ENCODE assay signal across 8 cellular contexts in the genomic region with DNA sequence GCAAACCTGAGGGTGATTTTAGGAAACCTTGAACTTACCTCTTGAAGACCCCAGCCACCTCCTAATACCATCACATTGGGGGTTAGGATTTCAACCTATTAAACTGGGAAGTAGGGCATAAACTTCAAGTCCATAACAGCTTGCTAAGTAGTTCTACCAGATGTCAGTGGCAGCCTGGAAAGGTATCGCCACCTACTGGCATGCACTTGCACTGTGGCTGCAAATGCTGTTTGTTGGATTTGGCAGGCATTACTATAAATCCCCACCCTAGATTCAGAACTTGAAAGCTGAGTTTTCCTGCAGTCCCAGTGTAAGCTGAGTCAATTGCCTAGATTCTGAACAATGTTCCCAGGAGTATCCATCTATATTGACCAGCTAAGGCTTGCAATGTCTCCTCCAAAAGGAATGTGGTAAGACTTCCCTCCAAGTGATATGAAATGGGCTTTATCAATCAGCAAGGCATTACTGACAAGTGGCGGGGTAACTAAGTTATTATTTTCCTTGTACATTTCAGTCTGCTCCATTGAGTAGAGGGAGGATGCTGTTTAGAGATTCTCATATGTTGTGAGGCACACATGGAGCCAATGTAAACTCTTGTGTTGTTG.
A peak's percentile ranks its signal among the peaks of the same experiment; 100 is the strongest.
DNase-seq lines count a peak whose midpoint lies in the region; ATAC-seq and TF ChIP-seq lines count a peak whose summit lies in the region.

No MANE protein-coding gene starts in this region.

- in situ Hi-C loops in Panc1 (cut with HindIII; ENCODE audit: low pct_unique_long_range_greater_than_20kb, low sequenced_read_pairs) = no loop called here

- H3K4me1 ChIP-seq in DND-41 (ENCODE audit: insufficient read depth, low read length) (peaks cover 52% of the 10 kb centered on the region), Panc1 (ENCODE audit: control insufficient read depth, insufficient read depth, low read length) (no peaks in the 10 kb centered on the region), sigmoid colon (no peaks in the 10 kb centered on the region)

- H3K4me2 ChIP-seq in DND-41 (ENCODE audit: insufficient read depth, low read length) = no peak overlapping the region

- H3K36me3 ChIP-seq in DND-41 (ENCODE audit: insufficient read depth, low read length) (no peaks in the 10 kb centered on the region), Panc1 (ENCODE audit: control insufficient read depth, insufficient read depth, low read length) (no peaks in the 10 kb centered on the region), sigmoid colon (no peaks in the 10 kb centered on the region)

- H4K20me1 ChIP-seq in DND-41 (ENCODE audit: insufficient read depth, low read length) = no peaks in the 10 kb centered on the region

- CTCF ChIA-PET in Panc1 (lab: Charles Lee) = interaction anchor here (0.9 kb wide), 1 partner anchor 176 kb away, joined by 3 read pairs; no protein-coding TSS in a partner anchor

- H3K4me3 ChIP-seq in DND-41 (ENCODE audit: low read depth in 1 of 2, low read length in 2 of 2) = no peak overlapping the region
- H3K4me3 ChIP-seq in Panc1 (ENCODE audit: low read depth in 2 of 2, low read length in 2 of 2) = no peak overlapping the region
- H3K4me3 ChIP-seq in retinal pigment epithelial cell (ENCODE audit: low read length) = no peak overlapping the region
- H3K4me3 ChIP-seq in sigmoid colon = no peak overlapping the region

- no peaks in the 10 kb centered on the region for H3K36me3 Mint-ChIP-seq in activated T-helper 17 cell treated with anti-CD3 and anti-CD28 coated beads, Interleukin-2, amount 50 U/mL, for 72 hours (ENCODE audit: low read depth)

- peak; percentile 94 for TF ChIP-seq CTCF in DND-41 (IDR thresholded peaks at IDR 0.05; ENCODE audit: borderline replicate concordance, extremely low read depth, low read length, poor library complexity, severe bottlenecking)
- peak; percentile 86 for TF ChIP-seq CTCF in Panc1 (IDR thresholded peaks at IDR 0.05)
- peak; percentile 87 for TF ChIP-seq CTCF in retinal pigment epithelial cell (conservative IDR thresholded peaks at IDR 0.05; ENCODE audit: low read depth, low read length)
- TF ChIP-seq CTCF in sigmoid colon (IDR thresholded peaks at IDR 0.05) = peak in 2 of 4 experiments; percentile 11 to 27

- POLR2A ChIA-PET in Panc1 (lab: Charles Lee) = no interaction called here

- H3K27me3 ChIP-seq in DND-41 (ENCODE audit: insufficient read depth, low read length, poor library complexity) (no peaks in the 10 kb centered on the region), Panc1 (ENCODE audit: control insufficient read depth, insufficient read depth, low read length) (no peaks in the 10 kb centered on the region), sigmoid colon (no peaks in the 10 kb centered on the region)

- WGBS in sigmoid colon, 2 donors = 68 to 83% methylated on average over 2 of the region's 2 CpGs

- intact Hi-C loops in Panc1 (cut with micrococcal nuclease; ENCODE audit: unreplicated experiment) (loop anchor here (5.0 to 10.0 kb wide), 2 partner anchors 179 to 341 kb away; no protein-coding TSS in a partner anchor), sigmoid colon (cut with DNase I) (no loop called here)

- no peak overlapping the region for H3K27ac Mint-ChIP-seq in activated T-helper 17 cell treated with anti-CD3 and anti-CD28 coated beads, Interleukin-2, amount 50 U/mL, for 72 hours

- H3K4me1 Mint-ChIP-seq in activated T-helper 17 cell treated with anti-CD3 and anti-CD28 coated beads, Interleukin-2, amount 50 U/mL, for 72 hours = no peaks in the 10 kb centered on the region

- TF ChIP-seq POLR2A in sigmoid colon (IDR thresholded peaks at IDR 0.05) = no peak

- no TSS peak for BruUV-seq in Panc1 (replicated peaks; lab: Mats Ljungman, UMichigan)

- DNase-seq in DND-41 = peak; percentile 81
- peak; percentile 35 for DNase-seq in Panc1 (ENCODE audit: low read depth, low spot score)
- peak; percentile 42 for DNase-seq in glomerular endothelial cell (ENCODE audit: extremely low read depth, low read depth, low spot score)
- DNase-seq in retinal pigment epithelial cell (ENCODE audit: low read depth) = no peak
- DNase-seq in sigmoid colon = no peak

- peak; percentile 73 for ATAC-seq in DND-41 (ENCODE audit: insufficient read depth, low read depth)
- peak; percentile 57 for ATAC-seq in HG02763 (IDR thresholded peaks at IDR 0.05; ENCODE audit: unreplicated experiment)
- peak; percentile 42; the same call in 1 of the 2 replicates for ATAC-seq in Panc1
- ATAC-seq in activated T-helper 17 cell treated with anti-CD3 and anti-CD28 coated beads, Interleukin-2, amount 50 U/mL, for 72 hours (replicated peaks) = peak; percentile 64
- ATAC-seq in HG03571 (IDR thresholded peaks at IDR 0.05; ENCODE audit: unreplicated experiment) = no peak

- H3K9me3 ChIP-seq in DND-41 (ENCODE audit: insufficient read depth, low read length, severe bottlenecking) = peaks cover 11% of the 10 kb centered on the region
- no peaks in the 10 kb centered on the region for H3K9me3 ChIP-seq in Panc1 (ENCODE audit: control insufficient read depth, insufficient read depth, low read depth, low read length)
- H3K9me3 ChIP-seq in sigmoid colon = no peaks in the 10 kb centered on the region

- H3K79me2 ChIP-seq in DND-41 (ENCODE audit: insufficient read depth, low read length) = peaks cover 34% of the 10 kb centered on the region

- no peak for TF ChIP-seq EP300 in sigmoid colon (IDR thresholded peaks at IDR 0.05)

- H3K27ac ChIP-seq in DND-41 (ENCODE audit: low read length) = peak overlapping the region; percentile 74
- no peak overlapping the region for H3K27ac ChIP-seq in Panc1 (ENCODE audit: low read length)
- H3K27ac ChIP-seq in sigmoid colon = no peak overlapping the region

- H3K27me3 Mint-ChIP-seq in activated T-helper 17 cell treated with anti-CD3 and anti-CD28 coated beads, Interleukin-2, amount 50 U/mL, for 72 hours = no peaks in the 10 kb centered on the region

- peak overlapping the region; percentile 22; the same call in 1 of the 2 replicates for H3K9ac ChIP-seq in DND-41 (ENCODE audit: low read depth, low read length)

- peak overlapping the region; percentile 42; the same call in 1 of the 2 replicates for H2AFZ ChIP-seq in DND-41 (ENCODE audit: low read depth, low read length)

- no peak overlapping the region for H3K4me3 Mint-ChIP-seq in activated T-helper 17 cell treated with anti-CD3 and anti-CD28 coated beads, Interleukin-2, amount 50 U/mL, for 72 hours

- H3K9me3 Mint-ChIP-seq in activated T-helper 17 cell treated with anti-CD3 and anti-CD28 coated beads, Interleukin-2, amount 50 U/mL, for 72 hours = peaks cover 3% of the 10 kb centered on the region

Comparison
In these comparisons a context has a peak if more than half of its experiments do, and no peak if none do; other contexts are left out.
1. DNase-seq: peak in DND-41 (single experiment), Panc1 (single experiment) and glomerular endothelial cell (single experiment); none in retinal pigment epithelial cell (single experiment) and sigmoid colon (single experiment).